Comparison of ENCODE assay signal across 19 cellular contexts in genomic region chr2:202164409-202164808, GRCh38.
"Had no signal": no experiment of that assay in that cellular context is flagged by ENCODE, and none has a peak within 500 bp of the region (broad histone marks: within the 10 kb centered on the region; RNA-seq: fewer than 3 reads in every experiment).

No MANE protein-coding gene starts in this region.

- ATAC-seq: activated T-cell treated with anti-CD3 and anti-CD28 coated beads, Interleukin-2, amount 50 U/mL, for 4 hours; gastrocnemius medialis; heart left ventricle; natural killer cell had no signal

- H3K4me3 ChIP-seq: cardiac muscle cell, gastrocnemius medialis, heart left ventricle, tibial artery had no signal

- H3K27me3 ChIP-seq: gastrocnemius medialis, heart left ventricle, tibial artery had no signal

- DNase-seq: activated CD4-positive, alpha-beta T cell treated with anti-CD3 and anti-CD28 coated beads, Interleukin-2, amount 50 U/mL, for 1 hour; activated CD4-positive, CD25-positive, alpha-beta regulatory T cell treated with anti-CD3 and anti-CD28 coated beads, Interleukin-2, amount 50 U/mL, for 72 hours; activated CD8-positive, alpha-beta memory T cell treated with anti-CD3 and anti-CD28 coated beads, Interleukin-2, amount 50 U/mL, for 4 hours; activated gamma-delta T cell; activated T-cell treated with anti-CD3 and anti-CD28 coated beads, Interleukin-2, amount 50 U/mL, for 4 hours; amygdala; dermis blood vessel endothelial cell; gastrocnemius medialis; heart left ventricle; natural killer cell; occipital lobe; retina; stimulated activated CD4-positive, alpha-beta T cell treated with anti-CD3 and anti-CD28 coated beads, Interleukin-2, amount 100 ng/mL, for 24 hours; stimulated activated naive CD4-positive, alpha-beta T cell treated with Interleukin-2 at 50 U/mL for 16 hours; substantia nigra; T-helper 1 cell; T-helper 9 cell; tibial artery had no signal

- H3K36me3 ChIP-seq: cardiac muscle cell, gastrocnemius medialis, heart left ventricle, tibial artery had no signal

- H3K9me3 ChIP-seq: gastrocnemius medialis, heart left ventricle, tibial artery had no signal

- H3K27ac ChIP-seq: cardiac muscle cell, gastrocnemius medialis, heart left ventricle, tibial artery had no signal
